Comparison of ENCODE assay signal across 9 cellular contexts in genomic region chr11:45620243-45620642, GRCh38. TPM values are rescaled to one million over a fixed set of nuclear protein-coding genes. Genes with fewer than 3 reads are reported as not detected.
"Had no signal": no experiment of that assay in that cellular context is flagged by ENCODE, and none has a peak within 500 bp of the region (broad histone marks: within the 10 kb centered on the region; RNA-seq: fewer than 3 reads in every experiment).

No MANE protein-coding gene starts in this region.

- H3K9me3 Mint-ChIP-seq: HFFc6 had no signal

- H2AFZ ChIP-seq: GM23338 had no signal

- H3K4me2 ChIP-seq: GM23338 had no signal

- H3K4me3 ChIP-seq: GM23338, HAP-1, K562 had no signal

- H3K36me3 ChIP-seq: HAP-1 had no signal

- H3K27ac Mint-ChIP-seq: GM23338, HFFc6 had no signal

- H3K4me3 Mint-ChIP-seq: GM23338, HFFc6 had no signal

- DNase-seq: H7, HFFc6, IMR-90, KG1 had no signal

- H3K4me1 ChIP-seq: HAP-1 had no signal

- H3K9me3 ChIP-seq: HAP-1 had no signal

- FAIRE-seq: HTR-8/SVneo, K562 had no signal

RNA-seq across cellular contexts. Expression of gene CHST1, which starts 45.2 kb away (rescaled TPM):
- total RNA-seq: HT-29, IMR-90 had no signal
